In the genomic region with DNA sequence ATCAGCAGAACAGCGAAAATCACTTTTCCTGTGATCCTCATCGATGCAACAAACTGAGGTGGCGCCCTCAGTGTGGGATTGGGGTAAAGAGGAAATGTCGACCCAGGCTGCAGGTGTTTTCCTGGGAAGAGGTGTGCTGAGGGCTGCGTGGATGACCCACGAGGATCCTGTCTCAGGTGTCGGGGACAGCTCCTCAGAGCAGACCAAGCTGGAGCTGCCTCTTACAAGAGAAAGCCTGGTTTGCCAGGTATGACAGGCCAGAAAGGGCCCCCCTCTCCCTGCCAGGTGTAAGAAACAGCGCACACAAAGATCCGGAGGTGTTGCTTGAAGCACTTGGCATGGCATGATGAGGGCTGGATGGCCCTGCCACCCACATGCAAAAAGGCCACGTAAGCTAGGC, we compare ENCODE assay signal across 15 cellular contexts. TPM values are rescaled to one million over a fixed set of nuclear protein-coding genes. Genes with fewer than 3 reads are reported as not detected.
"Had no signal": no experiment of that assay in that cellular context is flagged by ENCODE, and none has a peak within 500 bp of the region (broad histone marks: within the 10 kb centered on the region; RNA-seq: fewer than 3 reads in every experiment).

No MANE protein-coding gene starts in this region.

- H2AFZ ChIP-seq: parathyroid adenoma had no signal

- H3K36me3 ChIP-seq: gastroesophageal sphincter, left ventricle myocardium inferior, thoracic aorta, vagina had no signal

- H3K79me2 ChIP-seq: parathyroid adenoma had no signal

- ATAC-seq: gastroesophageal sphincter, SK-N-SH treated with all-trans-retinoic acid at 6 μM for 48 hours had no signal

- H3K9ac ChIP-seq: parathyroid adenoma had no signal

- DNase-seq: activated CD4-positive, alpha-beta T cell treated with anti-CD3 and anti-CD28 coated beads, Interleukin-2, amount 50 U/mL, for 48 hours; activated naive CD4-positive, alpha-beta T cell treated with Interleukin-2 at 50 U/mL for 16 hours; cortex of kidney; effector memory CD4-positive, alpha-beta T cell; left ventricle myocardium inferior; retina; stimulated activated CD4-positive, alpha-beta T cell treated with anti-CD3 and anti-CD28 coated beads, Interleukin-1b, Interleukin-23, amount 100 ng/mL, for 48 hours; stimulated activated naive CD4-positive, alpha-beta T cell had no signal

- FAIRE-seq: keratinocyte had no signal

- H3K27me3 ChIP-seq: gastroesophageal sphincter, vagina had no signal

- H3K4me1 ChIP-seq: parathyroid adenoma had no signal

- H3K9me3 ChIP-seq: gastroesophageal sphincter, thoracic aorta, vagina had no signal

- H3K4me3 ChIP-seq: gastroesophageal sphincter, left ventricle myocardium inferior, thoracic aorta, vagina had no signal

- H3K27ac ChIP-seq: epithelial cell of prostate, parathyroid adenoma, vagina had no signal

RNA-seq across cellular contexts. Expression of gene FHAD1, which starts 12.6 kb away (rescaled TPM):
- total RNA-seq: left ventricle myocardium inferior, vagina had no signal
